Comparison of ENCODE assay signal across 8 cellular contexts in the genomic region with DNA sequence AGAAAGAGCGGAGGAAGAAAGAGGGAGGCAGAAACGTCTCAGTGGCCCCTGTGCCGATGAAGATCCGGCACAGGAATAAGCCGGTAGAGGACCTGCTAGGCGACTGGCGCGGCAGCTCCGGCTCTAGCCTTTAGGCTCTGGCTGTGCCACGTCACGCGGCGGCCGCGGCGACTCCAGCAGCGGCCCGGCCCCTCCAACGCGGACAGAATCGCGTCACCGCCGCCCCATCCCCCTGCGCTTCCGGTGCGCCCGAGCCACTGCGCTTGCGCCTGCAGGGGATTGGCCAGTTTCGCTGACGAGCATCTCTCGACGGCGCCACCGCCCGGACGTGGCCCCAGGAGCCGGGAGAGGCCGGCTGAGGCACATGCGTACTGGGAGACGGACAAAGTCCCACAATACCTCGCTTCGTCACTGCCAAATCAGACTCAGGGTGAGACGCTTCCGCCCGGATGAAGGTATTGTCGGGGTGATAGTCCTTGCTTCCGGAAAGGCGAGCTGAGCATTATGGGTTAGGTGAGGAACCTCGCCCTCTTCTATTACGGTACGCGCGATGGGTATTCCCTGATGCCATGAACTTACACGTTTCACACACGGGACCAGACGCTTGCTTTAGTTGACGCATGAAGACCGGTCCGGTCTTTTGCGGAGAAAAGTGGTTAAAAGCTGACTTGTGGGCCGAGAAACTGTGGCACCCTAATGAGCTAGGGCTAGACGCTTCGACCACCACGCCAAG. TPM values are rescaled to one million over a fixed set of nuclear protein-coding genes. Genes with fewer than 3 reads are reported as not detected.
DNase-seq lines count a peak whose midpoint lies in the region; ATAC-seq and TF ChIP-seq lines count a peak whose summit lies in the region.

A gene (minus strand): TSS at position 105 of the 733 bp plus-strand sequence. CDS start 204 bp downstream, outside the sequence.

- H3K4me1 ChIP-seq in osteoblast (ENCODE audit: insufficient read depth, low read length) (peaks cover 28% of the 10 kb centered on the region), thoracic aorta (ENCODE audit: control insufficient read depth in 1 of 2, low read depth in 2 of 2) (peaks cover 36 to 44% of the 10 kb centered on the region in 2 donors)

- peaks cover 28% of the 10 kb centered on the region for H3K4me1 Mint-ChIP-seq in activated naive CD8-positive, alpha-beta T cell treated with anti-CD3 and anti-CD28 coated beads, Interleukin-2, amount 10 ng/mL, durations not matched to agents 7 days and 5 days
- peaks cover 11% of the 10 kb centered on the region for H3K4me1 Mint-ChIP-seq in glutamatergic neuron (ENCODE audit: low read depth, unreplicated experiment)

- H3K27ac ChIP-seq in SU-DHL-6 (ENCODE audit: low read depth, low read length) (peak within 1 kb of the TSS; percentile 83), osteoblast (ENCODE audit: low read depth, low read length) (peak within 1 kb of the TSS; percentile 100), thoracic aorta (peak within 1 kb of the TSS; percentile 100)

- POLR2A ChIA-PET in activated naive CD8-positive, alpha-beta T cell treated with anti-CD3 and anti-CD28 coated beads, Interleukin-2, amount 10 ng/mL, durations not matched to agents 7 days and 5 days (lab: Charles Lee), result interaction anchor here (0.6 to 3.8 kb wide), 10 partner anchors 29 to 841 kb away, joined by 3 to 55 read pairs (median 5); a partner anchor contains a TSS

- peak within 1 kb of the TSS; percentile 52 for H2AFZ ChIP-seq in SU-DHL-6 (ENCODE audit: low read depth, low read length, severe bottlenecking)
- peak within 1 kb of the TSS; percentile 93 for H2AFZ ChIP-seq in osteoblast (ENCODE audit: low read length)

- H3K9me3 Mint-ChIP-seq in activated naive CD8-positive, alpha-beta T cell treated with anti-CD3 and anti-CD28 coated beads, Interleukin-2, amount 10 ng/mL, durations not matched to agents 7 days and 5 days, result no peaks in the 10 kb centered on the region
- peaks cover 6% of the 10 kb centered on the region for H3K9me3 Mint-ChIP-seq in glutamatergic neuron (ENCODE audit: unreplicated experiment)

- H3K27ac Mint-ChIP-seq in activated naive CD8-positive, alpha-beta T cell treated with anti-CD3 and anti-CD28 coated beads, Interleukin-2, amount 10 ng/mL, durations not matched to agents 7 days and 5 days, result peak within 1 kb of the TSS; percentile 99
- H3K27ac Mint-ChIP-seq in glutamatergic neuron (ENCODE audit: unreplicated experiment), result peak within 1 kb of the TSS; percentile 98

- H3K9ac ChIP-seq in SU-DHL-6 (ENCODE audit: low read length), result peak within 1 kb of the TSS; percentile 94

- TF ChIP-seq CTCF in GM12865 (IDR thresholded peaks at IDR 0.05; ENCODE audit: insufficient read depth, low read depth, low read length, missing control alignments) (peak; percentile 25), SU-DHL-6 (IDR thresholded peaks at IDR 0.05; ENCODE audit: insufficient read depth, low read length, poor library complexity, severe bottlenecking) (no peak), glutamatergic neuron (IDR thresholded peaks at IDR 0.05; ENCODE audit: partially characterized antibody, unreplicated experiment) (no peak), osteoblast (IDR thresholded peaks at IDR 0.05; ENCODE audit: extremely low read depth, low read depth, low read length) (no peak), thoracic aorta (IDR thresholded peaks at IDR 0.05) (no peak)

- no peaks in the 10 kb centered on the region for H4K20me1 ChIP-seq in SU-DHL-6 (ENCODE audit: low read depth, low read length)
- H4K20me1 ChIP-seq in osteoblast (ENCODE audit: insufficient read depth, low read length), result peaks cover 43% of the 10 kb centered on the region

- H3K4me3 ChIP-seq in GM12865 (ENCODE audit: low read depth, low read length) (peak within 1 kb of the TSS; percentile 90), SU-DHL-6 (ENCODE audit: insufficient read depth, low read length, poor library complexity, severe bottlenecking) (peak within 1 kb of the TSS; percentile 91), osteoblast (ENCODE audit: insufficient read depth, low read length) (peak within 1 kb of the TSS; percentile 99), thoracic aorta (peak within 1 kb of the TSS; percentile 100)

- H3K9me2 ChIP-seq in SU-DHL-6 (replicated peaks; ENCODE audit: insufficient read depth, low read length), result no peaks in the 10 kb centered on the region

- H3K27me3 Mint-ChIP-seq in activated naive CD8-positive, alpha-beta T cell treated with anti-CD3 and anti-CD28 coated beads, Interleukin-2, amount 10 ng/mL, durations not matched to agents 7 days and 5 days, result no peaks in the 10 kb centered on the region
- H3K27me3 Mint-ChIP-seq in glutamatergic neuron (ENCODE audit: unreplicated experiment), result peaks cover 11% of the 10 kb centered on the region

- 0 out of 2 replicates have a peak, but pooled peaks cover 3% of the 10 kb centered on the region for H3K36me3 ChIP-seq in SU-DHL-6 (ENCODE audit: low read length)
- peaks cover 11% of the 10 kb centered on the region for H3K36me3 ChIP-seq in osteoblast (ENCODE audit: insufficient read depth, low read length)
- H3K36me3 ChIP-seq in thoracic aorta, result no peaks in the 10 kb centered on the region

- peaks cover 59% of the 10 kb centered on the region for H3K79me2 ChIP-seq in SU-DHL-6 (ENCODE audit: insufficient read depth, low read length)
- peaks cover 54% of the 10 kb centered on the region for H3K79me2 ChIP-seq in osteoblast (ENCODE audit: insufficient read depth, low read length)

- H3K9me3 ChIP-seq in SU-DHL-6 (ENCODE audit: insufficient read depth, low read length) (no peaks in the 10 kb centered on the region), osteoblast (ENCODE audit: low read depth, low read length) (no peaks in the 10 kb centered on the region), thoracic aorta (no peaks in the 10 kb centered on the region)

- peak within 1 kb of the TSS; percentile 98 for H3K4me2 ChIP-seq in SU-DHL-6 (ENCODE audit: low read depth, low read length, poor library complexity, severe bottlenecking)
- H3K4me2 ChIP-seq in osteoblast (ENCODE audit: insufficient read depth, low read length), result peak within 1 kb of the TSS; percentile 96

- H3F3A ChIP-seq in SU-DHL-6 (ENCODE audit: insufficient read depth), result peaks cover 26% of the 10 kb centered on the region

- DNase-seq in GM12865 (ENCODE audit: low read depth), result peak; percentile 100
- DNase-seq in NCI-H128 (lab: John Stamatoyannopoulos, UW; ENCODE audit: unreplicated experiment), result peak; percentile 96
- DNase-seq in activated naive CD8-positive, alpha-beta T cell treated with anti-CD3 and anti-CD28 coated beads, Interleukin-2, amount 10 ng/mL, durations not matched to agents 7 days and 5 days, result peak; percentile 100
- peak; percentile 100 for DNase-seq in glutamatergic neuron
- DNase-seq in osteoblast (ENCODE audit: insufficient read length, low spot score, missing footprints), result peak; percentile 98
- DNase-seq in thoracic aorta (ENCODE audit: low spot score), result peak; percentile 96

- H3K36me3 Mint-ChIP-seq in activated naive CD8-positive, alpha-beta T cell treated with anti-CD3 and anti-CD28 coated beads, Interleukin-2, amount 10 ng/mL, durations not matched to agents 7 days and 5 days, result peaks cover 12% of the 10 kb centered on the region
- H3K36me3 Mint-ChIP-seq in glutamatergic neuron (ENCODE audit: unreplicated experiment), result no peaks in the 10 kb centered on the region

- H3K27me3 ChIP-seq in SU-DHL-6 (ENCODE audit: low read length), result no peaks in the 10 kb centered on the region
- no peaks in the 10 kb centered on the region for H3K27me3 ChIP-seq in osteoblast (ENCODE audit: insufficient read depth, low read length)
- H3K27me3 ChIP-seq in thoracic aorta (replicated peaks; ENCODE audit: insufficient read depth), result no peaks in the 10 kb centered on the region

- H3K4me3 Mint-ChIP-seq in activated naive CD8-positive, alpha-beta T cell treated with anti-CD3 and anti-CD28 coated beads, Interleukin-2, amount 10 ng/mL, durations not matched to agents 7 days and 5 days, result peak within 1 kb of the TSS; percentile 92
- H3K4me3 Mint-ChIP-seq in glutamatergic neuron (ENCODE audit: unreplicated experiment), result peak within 1 kb of the TSS; percentile 98

- peak; percentile 91 for ATAC-seq in HG02678 (IDR thresholded peaks at IDR 0.05; ENCODE audit: unreplicated experiment)
- peak; percentile 94 for ATAC-seq in activated naive CD8-positive, alpha-beta T cell treated with anti-CD3 and anti-CD28 coated beads, Interleukin-2, amount 10 ng/mL, durations not matched to agents 7 days and 5 days (ENCODE audit: low read depth)
- ATAC-seq in thoracic aorta (ENCODE audit: insufficient number of reproducible peaks, low FRiP score, low read depth), result peak; percentile 97

RNA-seq across cellular contexts. Expression of the gene that starts here (rescaled TPM):
- 10 to 100 TPM; 46.1 to 46.3 TPM for total RNA-seq in activated naive CD8-positive, alpha-beta T cell treated with anti-CD3 and anti-CD28 coated beads, Interleukin-2, amount 10 ng/mL, durations not matched to agents 7 days and 5 days
- total RNA-seq in glutamatergic neuron (ENCODE audit: unreplicated experiment) (131 TPM), osteoblast (261 and 277 TPM in 2 replicates), thoracic aorta (100 to 1,000 TPM; 136 to 139 TPM)

Comparison
In these comparisons a context has a peak if more than half of its experiments do, and no peak if none do; other contexts are left out.
1. Peak in every context shown above with its lines: DNase-seq, ATAC-seq, H3K4me3 ChIP-seq and H3K27ac ChIP-seq.